Comparison of ENCODE assay signal across 33 cellular contexts in the genomic region with DNA sequence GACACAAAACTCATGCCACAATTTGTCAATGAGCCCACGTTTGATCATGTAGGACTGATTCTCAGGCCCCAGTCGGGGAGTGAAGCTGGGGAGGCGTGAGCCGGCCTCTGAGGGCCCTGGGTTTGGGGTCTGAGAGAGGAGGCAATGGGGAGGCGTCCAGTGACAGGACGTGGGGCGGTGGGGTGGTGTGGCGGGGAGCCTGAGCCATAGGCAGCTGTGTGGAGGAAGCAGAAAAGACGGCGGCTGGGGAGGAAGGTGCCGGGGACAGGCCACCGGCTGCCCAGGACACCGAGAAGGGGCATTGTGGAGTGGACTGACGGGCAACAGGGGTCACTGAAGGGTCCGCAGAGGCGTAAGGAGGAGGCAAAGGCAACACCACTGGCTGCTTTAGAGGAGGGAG. TPM values are rescaled to one million over a fixed set of nuclear protein-coding genes. Genes with fewer than 3 reads are reported as not detected.
"Had no signal": no experiment of that assay in that cellular context is flagged by ENCODE, and none has a peak within 500 bp of the region (broad histone marks: within the 10 kb centered on the region; RNA-seq: fewer than 3 reads in every experiment).

No MANE protein-coding gene starts in this region.

- H3K4me1 ChIP-seq: prostate gland had no signal

- H3K4me3 ChIP-seq: left lung, lower lobe of right lung, pancreas, prostate gland, sigmoid colon, spleen, suprapubic skin, thoracic aorta, tibial artery, upper lobe of right lung had no signal

- H3K27ac Mint-ChIP-seq: mesothelial cell of epicardium; naive B cell; natural killer cell; stimulated activated effector memory CD8-positive, alpha-beta T cell treated with anti-CD3 and anti-CD28 coated beads, Interleukin-12 subunit alpha, Interleukin-12 subunit beta, amount 100 ng/mL, for 72 hours; stimulated activated naive CD8-positive, alpha-beta T cell treated with anti-CD3 and anti-CD28 coated beads, Interleukin-15, Interleukin-2, amounts not matched to agents 100 ng/mL and 50 ng/mL, for 24 hours had no signal

- H3K27me3 ChIP-seq: pancreas, sigmoid colon, tibial artery had no signal

- FAIRE-seq: keratinocyte, pancreas, small intestine, urothelium cell line had no signal

- H3K9me3 Mint-ChIP-seq: mesothelial cell of epicardium; naive B cell; natural killer cell; nephron progenitor cell; stimulated activated effector memory CD8-positive, alpha-beta T cell treated with anti-CD3 and anti-CD28 coated beads, Interleukin-12 subunit alpha, Interleukin-12 subunit beta, amount 100 ng/mL, for 72 hours; stimulated activated naive CD8-positive, alpha-beta T cell treated with anti-CD3 and anti-CD28 coated beads, Interleukin-15, Interleukin-2, amounts not matched to agents 100 ng/mL and 50 ng/mL, for 24 hours had no signal

- H3K27ac ChIP-seq: left lung, lower lobe of right lung, pancreas, prostate gland, sigmoid colon, spleen, suprapubic skin, thoracic aorta, tibial artery, upper lobe of right lung had no signal

- H3K4me3 Mint-ChIP-seq: mesothelial cell of epicardium; naive B cell; natural killer cell; nephron progenitor cell; stimulated activated effector memory CD8-positive, alpha-beta T cell treated with anti-CD3 and anti-CD28 coated beads, Interleukin-12 subunit alpha, Interleukin-12 subunit beta, amount 100 ng/mL, for 72 hours; stimulated activated naive CD8-positive, alpha-beta T cell treated with anti-CD3 and anti-CD28 coated beads, Interleukin-15, Interleukin-2, amounts not matched to agents 100 ng/mL and 50 ng/mL, for 24 hours had no signal

- DNase-seq: hippocampal formation; left colon; left lung; lower lobe of right lung; mammary epithelial cell; mesendoderm; naive B cell; natural killer cell; nephron progenitor cell; nucleus accumbens; retina; right cardiac atrium; sigmoid colon; small intestine; spleen; stimulated activated CD4-positive, alpha-beta T cell treated with anti-CD3 and anti-CD28 coated beads, Interleukin-4, amount 100 ng/mL, for 24 hours; stimulated activated naive CD4-positive, alpha-beta T cell; tibial artery; trophoblast cell; upper lobe of right lung had no signal

- H3K36me3 Mint-ChIP-seq: naive B cell, natural killer cell had no signal

- H3K9me3 ChIP-seq: left lung, lower lobe of right lung, pancreas, prostate gland, sigmoid colon, spleen, suprapubic skin, thoracic aorta, tibial artery, upper lobe of right lung had no signal

RNA-seq across cellular contexts. Expression of gene TMEM198, which starts 7.4 kb away (rescaled TPM):
- total RNA-seq: mononuclear cell had no signal

RNA-seq across cellular contexts. Expression of gene ASIC4, which starts 22.1 kb away (rescaled TPM):
- total RNA-seq: left colon, left lung, mononuclear cell, osteoblast, subcutaneous adipose tissue, suprapubic skin had no signal
- polyA plus RNA-seq: keratinocyte, liver had no signal

RNA-seq across cellular contexts. Expression of gene INHA, which starts 35.7 kb away (rescaled TPM):
- total RNA-seq: left colon, lower lobe of right lung, mononuclear cell, natural killer cell had no signal
